ENCODE assay signal across 13 cellular contexts in genomic region chr19:750640-751423, GRCh38. TPM values are rescaled to one million over a fixed set of nuclear protein-coding genes. Genes with fewer than 3 reads are reported as not detected.
A peak's percentile ranks its signal among the peaks of the same experiment; 100 is the strongest.
DNase-seq lines count a peak whose midpoint lies in the region; ATAC-seq, FAIRE-seq and TF ChIP-seq lines count a peak whose summit lies in the region.
"Had no signal": no experiment of that assay in that cellular context is flagged by ENCODE, and none has a peak within 500 bp of the region (broad histone marks: within the 10 kb centered on the region; RNA-seq: fewer than 3 reads in every experiment).

Gene MISP, plus strand, starts transcription at chr19:751112. Its CDS starts 5,835 bp downstream, at chr19:756947.

- H3K36me3 ChIP-seq in skeletal muscle satellite cell (ENCODE audit: insufficient read depth, low read length), result no peaks in the 10 kb centered on the region

- DNase-seq in LoVo (ENCODE audit: low spot score) (peak; percentile 91), NCI-H748 treated with DMSO at 0.1 percent for 48 hours (lab: John Stamatoyannopoulos, UW) (peak; percentile 56), anterior cingulate cortex (lab: John Stamatoyannopoulos, UW) (no peak), hepatic stellate cell (ENCODE audit: low spot score) (no peak), D721Med (ENCODE audit: insufficient read length, low spot score) (no peak)
- DNase-seq in activated T-cell treated with anti-CD3 and anti-CD28 coated beads, Interleukin-2, amount 50 U/mL, for 48 hours, result no peak
- DNase-seq: activated effector memory CD4-positive, alpha-beta T cell treated with anti-CD3 and anti-CD28 coated beads, Interleukin-2, amount 50 U/mL, for 16 hours; effector memory CD8-positive, alpha-beta T cell; MM.1S; stimulated activated naive CD4-positive, alpha-beta T cell treated with Interleukin-2 at 50 U/mL for 16 hours had no signal

- peaks cover 11% of the 10 kb centered on the region for H3K9me3 ChIP-seq in skeletal muscle satellite cell (replicated peaks; ENCODE audit: low read length)

- ATAC-seq in esophagus mucosa, result peak; percentile 30
- ATAC-seq: effector memory CD8-positive, alpha-beta T cell had no signal

- peak within 1 kb of the TSS; percentile 59 for H3K4me2 ChIP-seq in skeletal muscle satellite cell (ENCODE audit: low read length)

- FAIRE-seq in D721Med (lab: Jason Lieb, UNC), result no peak
- FAIRE-seq: islet of Langerhans had no signal

- H3K9ac ChIP-seq in skeletal muscle satellite cell (ENCODE audit: low read depth, low read length), result peak within 1 kb of the TSS; percentile 74

- peaks cover 28% of the 10 kb centered on the region for H3K4me1 ChIP-seq in skeletal muscle satellite cell (ENCODE audit: control insufficient read depth, insufficient read depth, low read length)

- no peak within 1 kb of the TSS for H3K4me3 ChIP-seq in skeletal muscle satellite cell (ENCODE audit: low read length)

- TF ChIP-seq CTCF in D721Med (IDR thresholded peaks at IDR 0.05; ENCODE audit: insufficient read depth, missing control alignments), result no peak

- H3K27me3 ChIP-seq in skeletal muscle satellite cell (ENCODE audit: control insufficient read depth, insufficient read depth, low read length), result no peaks in the 10 kb centered on the region

RNA-seq across cellular contexts. Expression of gene MISP, which starts in this region (rescaled TPM):
- total RNA-seq in esophagus mucosa, result 0.40 TPM
- 0.22 and 0.25 TPM in 2 replicates for total RNA-seq in skeletal muscle satellite cell (2012; rRNA removed)

Comparison
In these comparisons a context has a peak if more than half of its experiments do, and no peak if none do; other contexts are left out.
1. Peak in ATAC-seq in esophagus mucosa; RNA of the gene not detected or under 1 TPM.
2. DNase-seq: peak in LoVo (single experiment) and NCI-H748 treated with DMSO at 0.1 percent for 48 hours (single experiment); none in anterior cingulate cortex (0 of 58), hepatic stellate cell (single experiment), D721Med (single experiment) and activated T-cell treated with anti-CD3 and anti-CD28 coated beads, Interleukin-2, amount 50 U/mL, for 48 hours (0 of 2).